Comparison of ENCODE assay signal across 1 cellular context in genomic region chr9:136619742-136620440, GRCh38.
TF ChIP-seq lines count a peak whose summit lies in the region.

No MANE protein-coding gene starts in this region.

TF ChIP-seq in H1, 55 proteins besides CTCF, POLR2A, EP300 and RAD21 (continued from another document):
- TF ChIP-seq CHD7 (IDR thresholded peaks at IDR 0.05; ENCODE audit: insufficient replicate concordance, low read length) (no peak), PHF8 (conservative IDR thresholded peaks at IDR 0.05; ENCODE audit: low read depth, low read length) (no peak), NRF1 (IDR thresholded peaks at IDR 0.05; ENCODE audit: low read depth, low read length) (no peak), MAFK (IDR thresholded peaks at IDR 0.05; ENCODE audit: low read depth, low read length) (no peak), RFX5 (IDR thresholded peaks at IDR 0.05; ENCODE audit: borderline replicate concordance, low read depth, low read length) (no peak), HDAC6 (IDR thresholded peaks at IDR 0.05; ENCODE audit: low read depth, low read length) (no peak)
